ENCODE assay signal across 8 cellular contexts in the genomic region with DNA sequence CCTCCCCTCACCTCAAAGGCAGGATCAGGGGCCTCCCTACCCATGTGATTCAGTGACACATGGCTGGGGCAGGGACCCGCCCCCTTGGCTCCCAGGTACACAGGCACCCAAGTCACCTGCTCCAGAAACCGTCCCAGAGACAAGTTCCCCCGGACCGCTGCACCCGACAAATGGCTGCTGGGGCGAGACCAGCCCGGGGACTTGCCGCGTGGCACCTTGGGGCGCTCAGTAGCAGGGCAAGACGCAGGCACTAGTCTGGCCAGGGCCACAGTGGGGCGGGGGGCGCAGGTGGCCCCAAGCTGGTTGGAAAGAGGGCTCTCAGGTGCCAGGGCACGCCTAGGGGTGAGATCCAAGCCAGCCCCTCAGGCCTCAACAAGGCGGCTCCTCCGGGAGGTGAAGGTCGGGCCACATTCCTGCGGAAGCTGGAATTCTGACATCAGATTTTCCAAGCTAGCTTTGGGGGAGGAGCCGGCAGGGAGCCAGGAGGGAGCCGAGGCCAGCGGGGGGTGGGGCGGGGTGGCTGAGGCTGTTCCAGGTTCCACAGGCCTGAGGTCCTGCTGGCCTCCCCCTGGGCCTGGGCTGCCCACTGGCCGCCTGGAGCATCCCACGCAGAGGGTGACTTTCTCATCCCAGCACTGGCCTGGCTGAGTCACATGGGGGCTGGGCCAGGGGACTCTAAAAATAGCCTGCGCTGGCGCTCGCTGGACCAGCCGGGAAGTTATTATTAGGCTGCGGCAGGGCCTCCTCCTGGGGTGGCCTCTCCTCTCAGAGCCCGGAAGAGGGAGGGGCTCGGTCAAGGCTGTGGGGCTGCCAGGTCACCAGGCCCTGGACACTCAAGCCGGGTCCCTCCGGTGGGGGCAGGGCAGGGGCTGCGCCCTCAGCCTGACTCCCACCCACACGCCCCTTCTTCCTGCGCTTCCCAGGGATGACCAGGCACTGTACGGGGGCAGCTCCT. TPM values are rescaled to one million over a fixed set of nuclear protein-coding genes. Genes with fewer than 3 reads are reported as not detected.
DNase-seq lines count a peak whose midpoint lies in the region; ATAC-seq and TF ChIP-seq lines count a peak whose summit lies in the region.

No MANE protein-coding gene starts in this region.

- TF ChIP-seq POLR2A in vagina (IDR thresholded peaks at IDR 0.05): no peak

- DNase-seq in G401 (ENCODE audit: low spot score) (peak; percentile 95), Panc1 (ENCODE audit: low read depth, low spot score) (peak; percentile 72), vagina (ENCODE audit: extremely low spot score in 2 of 2) (peak in 1 of 2 donors; percentile 96), NCI-H2107 treated with DMSO at 0.1 percent for 48 hours (lab: John Stamatoyannopoulos, UW; ENCODE audit: unreplicated experiment) (no peak)
- no peak for DNase-seq in activated CD8-positive, alpha-beta memory T cell treated with anti-CD3 and anti-CD28 coated beads for 24 hours

- 28 to 36% methylated on average over 25 to 35 of the region's 37 CpGs for WGBS in mesodermal cell (ENCODE audit: insufficient coverage in 2 of 2), 2 experiments

- POLR2A ChIA-PET in Panc1 (lab: Charles Lee): interaction anchor here (0.7 kb wide), 1 partner anchor 53 kb away, joined by 15 read pairs; no protein-coding TSS in a partner anchor

- H3K4me1 ChIP-seq in Panc1 (ENCODE audit: control insufficient read depth, insufficient read depth, low read length) (peaks cover 59% of the 10 kb centered on the region), mesodermal cell (ENCODE audit: control insufficient read depth, insufficient read depth, low read length, poor library complexity, severe bottlenecking) (peaks cover 37% of the 10 kb centered on the region), vagina (peaks cover 64% of the 10 kb centered on the region)

- no TSS peak for BruUV-seq in Panc1 (replicated peaks; lab: Mats Ljungman, UMichigan)

- H3K27ac ChIP-seq in Panc1 (ENCODE audit: low read length): peak overlapping the region; percentile 91
- peak overlapping the region; percentile 92 for H3K27ac ChIP-seq in mesodermal cell (ENCODE audit: low read depth, low read length, severe bottlenecking)
- peak overlapping the region; percentile 93 for H3K27ac ChIP-seq in vagina

- ATAC-seq in Panc1: peak; percentile 84
- peak; percentile 68 for ATAC-seq in esophagus mucosa
- no peak for ATAC-seq in HG02852 (IDR thresholded peaks at IDR 0.05; ENCODE audit: unreplicated experiment)

- H3K4me3 ChIP-seq in Panc1 (ENCODE audit: low read depth in 2 of 2, low read length in 2 of 2): peak overlapping the region; percentile 14 to 56
- H3K4me3 ChIP-seq in mesodermal cell (ENCODE audit: extremely low read depth, insufficient read depth, low read length, poor library complexity, severe bottlenecking): peak overlapping the region; percentile 14
- H3K4me3 ChIP-seq in vagina: peak overlapping the region in 1 of 2 donors; percentile 21

- in situ Hi-C loops in G401 (cut with HindIII; ENCODE audit: low sequenced_read_pairs) (no loop called here), Panc1 (cut with HindIII; ENCODE audit: low pct_unique_long_range_greater_than_20kb, low sequenced_read_pairs) (no loop called here)

- H3K36me3 ChIP-seq in Panc1 (ENCODE audit: control insufficient read depth, insufficient read depth, low read length) (no peaks in the 10 kb centered on the region), mesodermal cell (ENCODE audit: control insufficient read depth, insufficient read depth, low read length) (no peaks in the 10 kb centered on the region), vagina (no peaks in the 10 kb centered on the region)

- TF ChIP-seq CTCF in Panc1 (IDR thresholded peaks at IDR 0.05) (no peak), vagina (IDR thresholded peaks at IDR 0.05) (no peak)

- CTCF ChIA-PET in Panc1 (lab: Charles Lee): interaction anchor here (0.6 kb wide), 1 partner anchor 49 kb away, joined by 7 read pairs; no protein-coding TSS in a partner anchor

- intact Hi-C loops in Panc1 (cut with micrococcal nuclease; ENCODE audit: unreplicated experiment) (no loop called here), vagina (cut with DNase I) (loop anchor here (10.0 kb wide), 1 partner anchor 52 kb away; no protein-coding TSS in a partner anchor)

- H3K27me3 ChIP-seq in Panc1 (ENCODE audit: control insufficient read depth, insufficient read depth, low read length): no peaks in the 10 kb centered on the region
- H3K27me3 ChIP-seq in vagina: no peaks in the 10 kb centered on the region

- no peaks in the 10 kb centered on the region for H3K9me3 ChIP-seq in Panc1 (ENCODE audit: control insufficient read depth, insufficient read depth, low read depth, low read length)
- no peaks in the 10 kb centered on the region for H3K9me3 ChIP-seq in mesodermal cell (ENCODE audit: control insufficient read depth, low read length)
- no peaks in the 10 kb centered on the region for H3K9me3 ChIP-seq in vagina

RNA-seq across cellular contexts. Expression of gene INPP5A, which starts 20.5 kb away (rescaled TPM):
- 22.8 and 44.3 TPM in 2 replicates for total RNA-seq in G401 (2014; rRNA removed; shearing (Covaris generic))
- total RNA-seq in Panc1 (2021; ENCODE audit: unreplicated experiment) (60.0 TPM), esophagus mucosa (14.3 TPM), vagina (24.3 TPM)
- 78.4 TPM for polyA plus RNA-seq in Panc1 (2012; ENCODE audit: insufficient read length)
- polyA plus RNA-seq in mesodermal cell (2013, experiment 1 of 2): 33.0 TPM
- polyA plus RNA-seq in mesodermal cell (2013, experiment 2 of 2): 32.5 TPM

Comparison
In these comparisons a context has a peak if more than half of its experiments do, and no peak if none do; other contexts are left out.
1. DNase-seq: peak in G401 (single experiment) and Panc1 (single experiment); none in activated CD8-positive, alpha-beta memory T cell treated with anti-CD3 and anti-CD28 coated beads for 24 hours (single experiment) and NCI-H2107 treated with DMSO at 0.1 percent for 48 hours (single experiment).
2. Peak in every context shown above with its lines, with median percentiles within 50 percentile points of each other: H3K27ac ChIP-seq.